ENCODE assay signal across 15 cellular contexts in genomic region chr19:371501-372160, GRCh38. TPM values are rescaled to one million over a fixed set of nuclear protein-coding genes. Genes with fewer than 3 reads are reported as not detected.
DNase-seq lines count a peak whose midpoint lies in the region; ATAC-seq and TF ChIP-seq lines count a peak whose summit lies in the region.
"Had no signal": no experiment of that assay in that cellular context is flagged by ENCODE, and none has a peak within 500 bp of the region (broad histone marks: within the 10 kb centered on the region; RNA-seq: fewer than 3 reads in every experiment).

No MANE protein-coding gene starts in this region.

- H3K9me3 Mint-ChIP-seq in type B pancreatic cell, result no peaks in the 10 kb centered on the region
- H3K9me3 Mint-ChIP-seq: activated T-helper 1 cell treated with anti-CD3 and anti-CD28 coated beads, Interleukin-12 subunit alpha, Interleukin-12 subunit beta, Interleukin-2, Interleukin-4 antibody, amounts not matched to agents 30 ng/mL and 10 ng/mL and 1 ng/mL, durations not matched to agents 14 hours and 24 hours and 36 hours had no signal

- H3K4me3 Mint-ChIP-seq in type B pancreatic cell, result no peak overlapping the region
- H3K4me3 Mint-ChIP-seq: activated T-helper 1 cell treated with anti-CD3 and anti-CD28 coated beads, Interleukin-12 subunit alpha, Interleukin-12 subunit beta, Interleukin-2, Interleukin-4 antibody, amounts not matched to agents 30 ng/mL and 10 ng/mL and 1 ng/mL, durations not matched to agents 14 hours and 24 hours and 36 hours had no signal

- peaks cover 7% of the 10 kb centered on the region for H3K4me1 Mint-ChIP-seq in type B pancreatic cell (ENCODE audit: unreplicated experiment)

- ATAC-seq in GM21825 (IDR thresholded peaks at IDR 0.05; ENCODE audit: unreplicated experiment), result no peak

- no peaks in the 10 kb centered on the region for H3K36me3 Mint-ChIP-seq in type B pancreatic cell

- peaks cover 22% of the 10 kb centered on the region for H3K27me3 Mint-ChIP-seq in type B pancreatic cell

- H3K27ac Mint-ChIP-seq in type B pancreatic cell, result no peak overlapping the region
- H3K27ac Mint-ChIP-seq: activated T-helper 1 cell treated with anti-CD3 and anti-CD28 coated beads, Interleukin-12 subunit alpha, Interleukin-12 subunit beta, Interleukin-2, Interleukin-4 antibody, amounts not matched to agents 30 ng/mL and 10 ng/mL and 1 ng/mL, durations not matched to agents 14 hours and 24 hours and 36 hours had no signal

- TF ChIP-seq CTCF in type B pancreatic cell (conservative IDR thresholded peaks at IDR 0.05), result no peak

- peak; percentile 21 for DNase-seq in activated effector memory CD4-positive, alpha-beta T cell treated with anti-CD3 and anti-CD28 coated beads, Interleukin-2, amount 50 U/mL, for 16 hours
- no peak for DNase-seq in activated effector memory CD4-positive, alpha-beta T cell treated with Interleukin-2 at 50 U/mL for 16 hours
- DNase-seq in RPMI7951 (ENCODE audit: low read depth), result peak; percentile 41
- DNase-seq in islet precursor cell, result peak; percentile 45
- DNase-seq in type B pancreatic cell (ENCODE audit: extremely low spot score, unreplicated experiment), result peak; percentile 43
- no peak for DNase-seq in NCI-H345 treated with DMSO at 0.1 percent for 48 hours (lab: John Stamatoyannopoulos, UW; ENCODE audit: unreplicated experiment)
- DNase-seq in occipital lobe (lab: John Stamatoyannopoulos, UW), result no peak
- DNase-seq: activated CD4-positive, alpha-beta T cell treated with anti-CD3 and anti-CD28 coated beads, Interleukin-2, amount 50 U/mL, for 1 hour; colonic mucosa; erythroblast; NCI-H2081 treated with DMSO at 0.1 percent for 48 hours; stimulated activated CD4-positive, alpha-beta T cell treated with anti-CD3 and anti-CD28 coated beads, Interleukin-2, amount 100 ng/mL, for 24 hours; T1000 had no signal

RNA-seq across cellular contexts. Expression of gene MIER2, which starts 27.0 kb away (rescaled TPM):
- 5.9 and 10.0 TPM in 2 replicates for total RNA-seq in RPMI7951 (2014; rRNA removed; shearing (Covaris generic))
- total RNA-seq in type B pancreatic cell (ENCODE audit: low replicate concordance) (42.3 and 43.3 TPM in 2 replicates), occipital lobe (5.3 TPM)

RNA-seq across cellular contexts. Expression of gene C2CD4C, which starts 37.3 kb away (rescaled TPM):
- not detected in 2 replicates for total RNA-seq in RPMI7951 (2014; rRNA removed; shearing (Covaris generic))
- total RNA-seq in type B pancreatic cell (ENCODE audit: low replicate concordance), result 6.0 and 7.2 TPM in 2 replicates
- 16.1 TPM for total RNA-seq in occipital lobe

Comparison
In these comparisons a context has a peak if more than half of its experiments do, and no peak if none do; other contexts are left out.
1. DNase-seq: peak in activated effector memory CD4-positive, alpha-beta T cell treated with anti-CD3 and anti-CD28 coated beads, Interleukin-2, amount 50 U/mL, for 16 hours (single experiment), RPMI7951 (single experiment), islet precursor cell (single experiment) and type B pancreatic cell (single experiment); none in activated effector memory CD4-positive, alpha-beta T cell treated with Interleukin-2 at 50 U/mL for 16 hours (single experiment), NCI-H345 treated with DMSO at 0.1 percent for 48 hours (single experiment) and occipital lobe (single experiment).